Comparison of ENCODE assay signal across 8 cellular contexts in the genomic region with DNA sequence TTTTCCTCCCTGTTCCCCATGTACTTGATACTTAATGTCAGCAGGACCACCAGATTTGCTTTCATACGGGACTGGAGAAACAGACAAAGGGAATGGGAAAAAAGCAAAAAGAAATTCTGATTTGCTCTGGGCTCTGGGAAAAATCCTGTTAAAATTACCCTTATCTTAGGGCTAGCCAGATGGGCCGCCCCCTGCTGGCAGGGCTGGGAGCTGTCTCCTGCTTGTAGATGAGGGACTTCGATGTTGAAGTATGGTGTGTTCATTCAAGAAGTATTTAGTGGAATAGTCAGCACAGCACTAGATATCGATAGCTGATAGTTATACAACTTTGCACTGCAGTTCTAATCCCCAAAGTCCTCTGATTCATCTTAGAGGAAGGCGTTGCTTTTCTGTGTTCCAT. TPM values are rescaled to one million over a fixed set of nuclear protein-coding genes. Genes with fewer than 3 reads are reported as not detected.
A peak's percentile ranks its signal among the peaks of the same experiment; 100 is the strongest.
DNase-seq lines count a peak whose midpoint lies in the region; ATAC-seq and TF ChIP-seq lines count a peak whose summit lies in the region.

No MANE protein-coding gene starts in this region.

- no peaks in the 10 kb centered on the region for H3K36me3 Mint-ChIP-seq in GM23338 (ENCODE audit: low read depth)

- intact Hi-C loops in body of pancreas (cut with DNase I): loop anchor here (10.0 kb wide), 1 partner anchor 103 kb away; no protein-coding TSS in a partner anchor

- H3K79me2 ChIP-seq in GM23338 (replicated peaks; ENCODE audit: insufficient read depth): no peaks in the 10 kb centered on the region

- no peaks in the 10 kb centered on the region for H3K9me2 ChIP-seq in GM23338 (ENCODE audit: insufficient read depth)

- H3K36me3 ChIP-seq in GM23338 (ENCODE audit: insufficient read depth): no peaks in the 10 kb centered on the region
- no peaks in the 10 kb centered on the region for H3K36me3 ChIP-seq in body of pancreas (replicated peaks in 1 of 2; ENCODE audit: insufficient read depth in 1 of 2, low read depth in 2 of 2)

- CTCF ChIA-PET in AG04449 (lab: Yijun Ruan, JAX): interaction anchor here (0.8 to 8.4 kb wide), 24 partner anchors 9 to 427 kb away, joined by 3 to 94 read pairs (median 5); no protein-coding TSS in a partner anchor

- peaks cover 14% of the 10 kb centered on the region; the same call in 2 of the 3 replicates for H3K4me1 Mint-ChIP-seq in GM23338

- no peak for ATAC-seq in GM23338
- no peak for ATAC-seq in body of pancreas
- ATAC-seq in left lobe of liver: peak; percentile 74
- no peak for ATAC-seq in GM21825 (IDR thresholded peaks at IDR 0.05; ENCODE audit: unreplicated experiment)
- no peak for ATAC-seq in HG03342 (IDR thresholded peaks at IDR 0.05; ENCODE audit: unreplicated experiment)

- POLR2A ChIA-PET in AG04449 (lab: Yijun Ruan, JAX): no interaction called here

- H3K4me2 ChIP-seq in GM23338: no peak overlapping the region

- H3K4me3 Mint-ChIP-seq in GM23338: no peak overlapping the region

- DNase-seq in AG04449 (ENCODE audit: low read depth, low spot score): no peak
- DNase-seq in GM23338 (ENCODE audit: low spot score): peak; percentile 36
- DNase-seq in T-helper 2 cell: peak; percentile 23 to 46 (median 28)
- peak; percentile 44 to 69 (median 50) for DNase-seq in body of pancreas
- no peak for DNase-seq in left lobe of liver (ENCODE audit: low spot score)
- DNase-seq in stimulated activated CD8-positive, alpha-beta memory T cell treated with anti-CD3 and anti-CD28 coated beads, Interleukin-4, amount 100 ng/mL, for 1 hour (ENCODE audit: low read depth in 2 of 2, low spot score in 1 of 2): peak; percentile 7 to 27

- H3K9me3 Mint-ChIP-seq in GM23338: no peaks in the 10 kb centered on the region

- H3K27me3 ChIP-seq in GM23338 (ENCODE audit: insufficient read depth) (no peaks in the 10 kb centered on the region), body of pancreas (no peaks in the 10 kb centered on the region)

- no peak overlapping the region for H3K27ac Mint-ChIP-seq in GM23338

- H3K27ac ChIP-seq in GM23338 (ENCODE audit: low read depth) (no peak overlapping the region), body of pancreas (no peak overlapping the region)

- TF ChIP-seq CTCF in AG04449 (IDR thresholded peaks at IDR 0.05; ENCODE audit: insufficient read depth, low read length, missing control alignments) (peak; percentile 70), GM23338 (conservative IDR thresholded peaks at IDR 0.05; ENCODE audit: low read depth in 2 of 2) (peak; percentile 58 to 66), body of pancreas (IDR thresholded peaks at IDR 0.05) (peak; percentile 54 to 65 (median 59))

- WGBS in body of pancreas, 2 donors: 28 to 40% methylated on average over 2 to 5 of the region's 5 CpGs

- H4K20me1 ChIP-seq in GM23338 (replicated peaks; ENCODE audit: insufficient read depth): no peaks in the 10 kb centered on the region

- H3K9me3 ChIP-seq in body of pancreas: no peaks in the 10 kb centered on the region

- H3K4me3 ChIP-seq in AG04449 (ENCODE audit: low read depth, low read length) (no peak overlapping the region), GM23338 (no peak overlapping the region), body of pancreas (no peak overlapping the region)

- no peak for TF ChIP-seq POLR2A in body of pancreas (IDR thresholded peaks at IDR 0.05)

- H2AFZ ChIP-seq in GM23338: no peak overlapping the region

- no peaks in the 10 kb centered on the region for H3K4me1 ChIP-seq in GM23338 (ENCODE audit: insufficient read depth)
- H3K4me1 ChIP-seq in body of pancreas: no peaks in the 10 kb centered on the region

- no peaks in the 10 kb centered on the region for H3F3A ChIP-seq in GM23338 (replicated peaks; ENCODE audit: low read depth)

- H3K27me3 Mint-ChIP-seq in GM23338 (ENCODE audit: insufficient read depth, low read depth, poor library complexity): peaks cover 6% of the 10 kb centered on the region

TF ChIP-seq in GM23338, 12 proteins besides CTCF, POLR2A, EP300 and RAD21:
- TF ChIP-seq EZH2 (IDR thresholded peaks at IDR 0.05; ENCODE audit: low read depth, unreplicated experiment): no peak
- TF ChIP-seq NANOG (IDR thresholded peaks at IDR 0.05; ENCODE audit: borderline replicate concordance): no peak
- TF ChIP-seq, protein P1, sequence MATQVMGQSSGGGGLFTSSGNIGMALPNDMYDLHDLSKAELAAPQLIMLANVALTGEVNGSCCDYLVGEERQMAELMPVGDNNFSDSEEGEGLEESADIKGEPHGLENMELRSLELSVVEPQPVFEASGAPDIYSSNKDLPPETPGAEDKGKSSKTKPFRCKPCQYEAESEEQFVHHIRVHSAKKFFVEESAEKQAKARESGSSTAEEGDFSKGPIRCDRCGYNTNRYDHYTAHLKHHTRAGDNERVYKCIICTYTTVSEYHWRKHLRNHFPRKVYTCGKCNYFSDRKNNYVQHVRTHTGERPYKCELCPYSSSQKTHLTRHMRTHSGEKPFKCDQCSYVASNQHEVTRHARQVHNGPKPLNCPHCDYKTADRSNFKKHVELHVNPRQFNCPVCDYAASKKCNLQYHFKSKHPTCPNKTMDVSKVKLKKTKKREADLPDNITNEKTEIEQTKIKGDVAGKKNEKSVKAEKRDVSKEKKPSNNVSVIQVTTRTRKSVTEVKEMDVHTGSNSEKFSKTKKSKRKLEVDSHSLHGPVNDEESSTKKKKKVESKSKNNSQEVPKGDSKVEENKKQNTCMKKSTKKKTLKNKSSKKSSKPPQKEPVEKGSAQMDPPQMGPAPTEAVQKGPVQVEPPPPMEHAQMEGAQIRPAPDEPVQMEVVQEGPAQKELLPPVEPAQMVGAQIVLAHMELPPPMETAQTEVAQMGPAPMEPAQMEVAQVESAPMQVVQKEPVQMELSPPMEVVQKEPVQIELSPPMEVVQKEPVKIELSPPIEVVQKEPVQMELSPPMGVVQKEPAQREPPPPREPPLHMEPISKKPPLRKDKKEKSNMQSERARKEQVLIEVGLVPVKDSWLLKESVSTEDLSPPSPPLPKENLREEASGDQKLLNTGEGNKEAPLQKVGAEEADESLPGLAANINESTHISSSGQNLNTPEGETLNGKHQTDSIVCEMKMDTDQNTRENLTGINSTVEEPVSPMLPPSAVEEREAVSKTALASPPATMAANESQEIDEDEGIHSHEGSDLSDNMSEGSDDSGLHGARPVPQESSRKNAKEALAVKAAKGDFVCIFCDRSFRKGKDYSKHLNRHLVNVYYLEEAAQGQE (IDR thresholded peaks at IDR 0.05; ENCODE audit: unreplicated experiment): no peak

RNA-seq across cellular contexts. Expression of a gene that starts 45.8 kb away (rescaled TPM):
- 2.2 and 2.6 TPM in 2 replicates for total RNA-seq in GM23338 (2014; rRNA removed; shearing (Covaris generic))
- 2.3 and 2.7 TPM in 2 replicates for polyA plus RNA-seq in GM23338 (2016; fragmentation: Nextera tagmentation; extraction: Ambion mirVana)
- total RNA-seq in body of pancreas (1 to 10 TPM; 3.0 to 4.4 TPM), left lobe of liver (8.1 TPM)

Comparison
In these comparisons a context has a peak if more than half of its experiments do, and no peak if none do; other contexts are left out.
1. DNase-seq: peak in GM23338 (single experiment), T-helper 2 cell (5 of 5), body of pancreas (4 of 4) and stimulated activated CD8-positive, alpha-beta memory T cell treated with anti-CD3 and anti-CD28 coated beads, Interleukin-4, amount 100 ng/mL, for 1 hour (2 of 2); none in AG04449 (single experiment) and left lobe of liver (single experiment).
2. Peak in every context shown above with its lines, with median percentiles within 50 percentile points of each other: CTCF ChIP-seq.